Comparison of ENCODE assay signal across 7 cellular contexts in genomic region chr21:38768385-38769071, GRCh38. TPM values are rescaled to one million over a fixed set of nuclear protein-coding genes. Genes with fewer than 3 reads are reported as not detected.
A peak's percentile ranks its signal among the peaks of the same experiment; 100 is the strongest.
DNase-seq lines count a peak whose midpoint lies in the region; ATAC-seq, FAIRE-seq and TF ChIP-seq lines count a peak whose summit lies in the region.

No MANE protein-coding gene starts in this region.

- H3K79me1 ChIP-seq in mesendoderm (ENCODE audit: low read length) = no peaks in the 10 kb centered on the region

- WGBS in mesendoderm (ENCODE audit: extremely low coverage, insufficient coverage, low lambda C conversion rate) = no CpG with 5 or more reads among the region's 14 CpGs
- 83 to 89% methylated on average over 14 of the region's 14 CpGs for WGBS in pancreas, 2 donors

- TF ChIP-seq CTCF in kidney epithelial cell (IDR thresholded peaks at IDR 0.05; ENCODE audit: insufficient read depth, low read length, poor library complexity, severe bottlenecking) (no peak), pancreas (IDR thresholded peaks at IDR 0.05) (no peak), progenitor cell of endocrine pancreas (IDR thresholded peaks at IDR 0.05; ENCODE audit: unreplicated experiment) (no peak)

- no peak overlapping the region for H3K4ac ChIP-seq in mesendoderm (ENCODE audit: low read depth, low read length)

- H2AK5ac ChIP-seq in mesendoderm (ENCODE audit: low read length) = no peak overlapping the region

- H3K9me3 ChIP-seq in KOPT-K1 (ENCODE audit: insufficient read depth, low read length, poor library complexity, severe bottlenecking) (peaks cover 5% of the 10 kb centered on the region), pancreas (no peaks in the 10 kb centered on the region)

- H3K36me3 Mint-ChIP-seq in activated T-cell treated with anti-CD3 and anti-CD28 coated beads, Interleukin-2, amount 50 U/mL, for 24 hours (ENCODE audit: low read depth) = peaks cover 9% of the 10 kb centered on the region
- no peaks in the 10 kb centered on the region for H3K36me3 Mint-ChIP-seq in progenitor cell of endocrine pancreas (ENCODE audit: insufficient read depth)

- H3K56ac ChIP-seq in mesendoderm (ENCODE audit: low read length) = no peak overlapping the region

- H3K9me3 Mint-ChIP-seq in activated T-cell treated with anti-CD3 and anti-CD28 coated beads, Interleukin-2, amount 50 U/mL, for 24 hours = peaks cover 10% of the 10 kb centered on the region
- peaks cover 6% of the 10 kb centered on the region for H3K9me3 Mint-ChIP-seq in progenitor cell of endocrine pancreas (ENCODE audit: low read depth)

- intact Hi-C loops in pancreas (cut with DNase I) = no loop called here

- no peak for ATAC-seq in pancreas

- no peak overlapping the region for H3K18ac ChIP-seq in mesendoderm (ENCODE audit: low read length)

- peak overlapping the region; percentile 90 for H3K27ac ChIP-seq in KOPT-K1 (ENCODE audit: low read depth, low read length, poor library complexity, severe bottlenecking)
- H3K27ac ChIP-seq in mesendoderm (ENCODE audit: low read depth, low read length) = no peak overlapping the region
- H3K27ac ChIP-seq in pancreas = no peak overlapping the region

- no peaks in the 10 kb centered on the region for H3K79me2 ChIP-seq in mesendoderm (ENCODE audit: control insufficient read depth, insufficient read depth, low read length)

- H3K27ac Mint-ChIP-seq in activated T-cell treated with anti-CD3 and anti-CD28 coated beads, Interleukin-2, amount 50 U/mL, for 24 hours = peak overlapping the region; percentile 96
- no peak overlapping the region for H3K27ac Mint-ChIP-seq in progenitor cell of endocrine pancreas

- no peak overlapping the region for H3K4me3 ChIP-seq in kidney epithelial cell (ENCODE audit: low read depth, low read length)
- H3K4me3 ChIP-seq in mesendoderm (ENCODE audit: low read length) = no peak overlapping the region
- no peak overlapping the region for H3K4me3 ChIP-seq in pancreas

- H3K9ac ChIP-seq in mesendoderm (ENCODE audit: low read length) = no peak overlapping the region

- FAIRE-seq in pancreas (lab: Jason Lieb, UNC) = no peak

- DNase-seq in activated T-cell treated with anti-CD3 and anti-CD28 coated beads, Interleukin-2, amount 50 U/mL, for 24 hours = peak; percentile 78
- DNase-seq in kidney epithelial cell (ENCODE audit: low read depth) (peak; percentile 26), stromal cell of bone marrow (ENCODE audit: low read depth) (peak; percentile 51), mesendoderm (no peak), pancreas (no peak), progenitor cell of endocrine pancreas (ENCODE audit: low spot score, unreplicated experiment) (no peak)

- H2BK120ac ChIP-seq in mesendoderm (ENCODE audit: low read depth, low read length) = no peak overlapping the region

- H3K4me1 Mint-ChIP-seq in activated T-cell treated with anti-CD3 and anti-CD28 coated beads, Interleukin-2, amount 50 U/mL, for 24 hours (ENCODE audit: low read depth) = peaks cover 70% of the 10 kb centered on the region
- H3K4me1 Mint-ChIP-seq in progenitor cell of endocrine pancreas (ENCODE audit: low read depth) = peaks cover 28% of the 10 kb centered on the region

- H4K5ac ChIP-seq in mesendoderm (ENCODE audit: low read length) = no peak overlapping the region

- H3K4me2 ChIP-seq in mesendoderm (ENCODE audit: low read length) = no peak overlapping the region

- no peak overlapping the region for H2BK5ac ChIP-seq in mesendoderm (ENCODE audit: low read length)

- H3K36me3 ChIP-seq in KOPT-K1 (ENCODE audit: insufficient read depth, low read length) = no peaks in the 10 kb centered on the region
- no peaks in the 10 kb centered on the region for H3K36me3 ChIP-seq in kidney epithelial cell (ENCODE audit: control insufficient read depth, insufficient read depth, low read length)
- no peaks in the 10 kb centered on the region for H3K36me3 ChIP-seq in mesendoderm (ENCODE audit: control insufficient read depth, insufficient read depth, low read length)
- no peaks in the 10 kb centered on the region for H3K36me3 ChIP-seq in pancreas

- H3K4me1 ChIP-seq in mesendoderm (ENCODE audit: control insufficient read depth, low read depth, low read length) (no peaks in the 10 kb centered on the region), pancreas (peaks cover 0 to 3% (median 0%) of the 10 kb centered on the region in 3 donors)

- no peaks in the 10 kb centered on the region for H3K27me3 ChIP-seq in kidney epithelial cell (ENCODE audit: control insufficient read depth, insufficient read depth, low read length)
- no peaks in the 10 kb centered on the region for H3K27me3 ChIP-seq in mesendoderm (ENCODE audit: insufficient read depth, low read length, poor library complexity)
- H3K27me3 ChIP-seq in pancreas = no peaks in the 10 kb centered on the region

- no peak overlapping the region for H4K8ac ChIP-seq in mesendoderm (ENCODE audit: low read depth, low read length)

- no peak overlapping the region for H3K23ac ChIP-seq in mesendoderm (ENCODE audit: low read length)

- peak overlapping the region; percentile 73 for H3K4me3 Mint-ChIP-seq in activated T-cell treated with anti-CD3 and anti-CD28 coated beads, Interleukin-2, amount 50 U/mL, for 24 hours
- H3K4me3 Mint-ChIP-seq in progenitor cell of endocrine pancreas (ENCODE audit: low read depth) = no peak overlapping the region

- peaks cover 6% of the 10 kb centered on the region for H3K27me3 Mint-ChIP-seq in activated T-cell treated with anti-CD3 and anti-CD28 coated beads, Interleukin-2, amount 50 U/mL, for 24 hours
- H3K27me3 Mint-ChIP-seq in progenitor cell of endocrine pancreas = no peaks in the 10 kb centered on the region

- no peak overlapping the region for H2BK15ac ChIP-seq in mesendoderm (replicated peaks; ENCODE audit: low read depth)

RNA-seq across cellular contexts. Expression of gene ETS2, which starts 37.2 kb away (rescaled TPM):
- total RNA-seq in kidney epithelial cell = 40.7 and 41.2 TPM in 2 replicates
- polyA plus RNA-seq in mesendoderm (2013, experiment 1 of 2) = 54.1 TPM
- polyA plus RNA-seq in mesendoderm (2013, experiment 2 of 2) = 53.4 TPM
- 10 to 100 TPM; 11.6 to 30.0 (median 17.9) TPM for total RNA-seq in pancreas
- 10 to 100 TPM; 10.6 to 26.3 TPM for polyA plus RNA-seq in pancreas
- 43.9 and 48.9 TPM in 2 replicates for total RNA-seq in progenitor cell of endocrine pancreas

Comparison
In these comparisons a context has a peak if more than half of its experiments do, and no peak if none do; other contexts are left out.
1. DNase-seq: peak in activated T-cell treated with anti-CD3 and anti-CD28 coated beads, Interleukin-2, amount 50 U/mL, for 24 hours (single experiment), kidney epithelial cell (single experiment) and stromal cell of bone marrow (single experiment); none in mesendoderm (single experiment), pancreas (0 of 6) and progenitor cell of endocrine pancreas (single experiment).